Comparison of ENCODE assay signal across 7 cellular contexts in genomic region chr3:48472673-48472922, GRCh38. TPM values are rescaled to one million over a fixed set of nuclear protein-coding genes. Genes with fewer than 3 reads are reported as not detected.
A peak's percentile ranks its signal among the peaks of the same experiment; 100 is the strongest.
DNase-seq lines count a peak whose midpoint lies in the region; ATAC-seq and TF ChIP-seq lines count a peak whose summit lies in the region.

No MANE protein-coding gene starts in this region.

- H3K4me1 Mint-ChIP-seq in endothelial cell (ENCODE audit: unreplicated experiment) = peaks cover 19% of the 10 kb centered on the region
- peaks cover 38% of the 10 kb centered on the region for H3K4me1 Mint-ChIP-seq in neural crest cell

- H3K36me3 Mint-ChIP-seq in endothelial cell (ENCODE audit: low read depth, unreplicated experiment) (peaks cover 38% of the 10 kb centered on the region), neural crest cell (ENCODE audit: low read depth) (no peaks in the 10 kb centered on the region)

- H3K9ac ChIP-seq in NT2/D1 (ENCODE audit: insufficient read length, low read depth) = peak overlapping the region; percentile 88

- H3K9me3 Mint-ChIP-seq in endothelial cell (ENCODE audit: unreplicated experiment) (no peaks in the 10 kb centered on the region), neural crest cell (no peaks in the 10 kb centered on the region)

- in situ Hi-C loops in ACHN (cut with HindIII; ENCODE audit: low pct_ligation_motif_present, low pct_unique_long_range_greater_than_20kb, low sequenced_read_pairs) = no loop called here

- TF ChIP-seq CTCF in endothelial cell (IDR thresholded peaks at IDR 0.05; ENCODE audit: unreplicated experiment) (no peak), neural crest cell (conservative IDR thresholded peaks at IDR 0.05) (no peak)

- H3K4me3 Mint-ChIP-seq in endothelial cell (ENCODE audit: unreplicated experiment) = peak overlapping the region; percentile 99
- peak overlapping the region; percentile 94 for H3K4me3 Mint-ChIP-seq in neural crest cell

- H3K27me3 Mint-ChIP-seq in endothelial cell (ENCODE audit: unreplicated experiment) (peaks cover 12% of the 10 kb centered on the region), neural crest cell (ENCODE audit: low read depth) (no peaks in the 10 kb centered on the region)

- no peaks in the 10 kb centered on the region for H3K9me3 ChIP-seq in NT2/D1 (ENCODE audit: insufficient read depth, low read length)

- peaks cover 32% of the 10 kb centered on the region for H3K4me1 ChIP-seq in NT2/D1 (ENCODE audit: insufficient read depth, insufficient read length)

- H3K27me3 ChIP-seq in NT2/D1 (ENCODE audit: insufficient read depth, insufficient read length) = no peaks in the 10 kb centered on the region

- peak overlapping the region; percentile 85 for H3K4me3 ChIP-seq in NT2/D1 (ENCODE audit: insufficient read length, low read depth)

- H3K27ac Mint-ChIP-seq in endothelial cell (ENCODE audit: unreplicated experiment) (peak overlapping the region; percentile 100), neural crest cell (ENCODE audit: unreplicated experiment) (peak overlapping the region; percentile 98)

- DNase-seq in NT2/D1 (ENCODE audit: low read depth, low spot score) = no peak
- DNase-seq in endothelial cell (ENCODE audit: low spot score) = no peak
- no peak for DNase-seq in neural crest cell (ENCODE audit: low read depth, low spot score)
- no peak for DNase-seq in ACHN
- DNase-seq in inferior parietal cortex (ENCODE audit: extremely low spot score) = no peak

- peaks cover 27% of the 10 kb centered on the region for H3K36me3 ChIP-seq in NT2/D1 (ENCODE audit: insufficient read depth, insufficient read length, low read length)

- ATAC-seq in GM21576 (IDR thresholded peaks at IDR 0.05; ENCODE audit: unreplicated experiment) = peak; percentile 16
- no peak for ATAC-seq in GM18907 (IDR thresholded peaks at IDR 0.05; ENCODE audit: unreplicated experiment)

RNA-seq across cellular contexts. Expression of gene ATRIP, which starts 26.1 kb away (rescaled TPM):
- total RNA-seq in endothelial cell (ENCODE audit: unreplicated experiment) (11.2 TPM), neural crest cell (21.8 and 22.1 TPM in 2 replicates)

RNA-seq across cellular contexts. Expression of gene SHISA5, which starts 31.4 kb away (rescaled TPM):
- total RNA-seq in endothelial cell (ENCODE audit: unreplicated experiment) (283 TPM), neural crest cell (117 and 124 TPM in 2 replicates)

RNA-seq across cellular contexts. Expression of gene TMA7, which starts 32.5 kb away (rescaled TPM):
- 326 TPM for total RNA-seq in endothelial cell (ENCODE audit: unreplicated experiment)
- total RNA-seq in neural crest cell = 309 and 318 TPM in 2 replicates

RNA-seq across cellular contexts. Expression of gene CCDC51, which starts 32.7 kb away (rescaled TPM):
- total RNA-seq in endothelial cell (ENCODE audit: unreplicated experiment) (11.8 TPM), neural crest cell (12.4 TPM in 2 replicates)

RNA-seq across cellular contexts. Expression of gene PLXNB1, which starts 42.7 kb away (rescaled TPM):
- total RNA-seq in endothelial cell (ENCODE audit: unreplicated experiment) (68.7 TPM), neural crest cell (161 and 180 TPM in 2 replicates)
